Comparison of ENCODE assay signal across 1 cellular context in genomic region chr2:112682101-112682500, GRCh38.
A peak's percentile ranks its signal among the peaks of the same experiment; 100 is the strongest.
TF ChIP-seq lines count a peak whose summit lies in the region.

No MANE protein-coding gene starts in this region.

TF ChIP-seq in K562, 482 proteins besides CTCF, POLR2A, EP300 and RAD21 (continued from another document):
- TF ChIP-seq ZNF592 (IDR thresholded peaks at IDR 0.05) (0 out of 2 replicates have a peak, but pooled peaks have one; percentile 40), BHLHE40 (IDR thresholded peaks at IDR 0.05; ENCODE audit: low read length) (0 out of 2 replicates have a peak, but pooled peaks have one; percentile 21), KDM5B (IDR thresholded peaks at IDR 0.05; ENCODE audit: insufficient replicate concordance, low read depth, low read length) (no peak), RCOR1 (IDR thresholded peaks at IDR 0.05; ENCODE audit: borderline replicate concordance in 1 of 2, low read depth in 2 of 2, low read length in 2 of 2) (no peak), CXXC5 (CRISPR knock-in tag; IDR thresholded peaks at IDR 0.05) (no peak)
- TF ChIP-seq, protein P1, sequence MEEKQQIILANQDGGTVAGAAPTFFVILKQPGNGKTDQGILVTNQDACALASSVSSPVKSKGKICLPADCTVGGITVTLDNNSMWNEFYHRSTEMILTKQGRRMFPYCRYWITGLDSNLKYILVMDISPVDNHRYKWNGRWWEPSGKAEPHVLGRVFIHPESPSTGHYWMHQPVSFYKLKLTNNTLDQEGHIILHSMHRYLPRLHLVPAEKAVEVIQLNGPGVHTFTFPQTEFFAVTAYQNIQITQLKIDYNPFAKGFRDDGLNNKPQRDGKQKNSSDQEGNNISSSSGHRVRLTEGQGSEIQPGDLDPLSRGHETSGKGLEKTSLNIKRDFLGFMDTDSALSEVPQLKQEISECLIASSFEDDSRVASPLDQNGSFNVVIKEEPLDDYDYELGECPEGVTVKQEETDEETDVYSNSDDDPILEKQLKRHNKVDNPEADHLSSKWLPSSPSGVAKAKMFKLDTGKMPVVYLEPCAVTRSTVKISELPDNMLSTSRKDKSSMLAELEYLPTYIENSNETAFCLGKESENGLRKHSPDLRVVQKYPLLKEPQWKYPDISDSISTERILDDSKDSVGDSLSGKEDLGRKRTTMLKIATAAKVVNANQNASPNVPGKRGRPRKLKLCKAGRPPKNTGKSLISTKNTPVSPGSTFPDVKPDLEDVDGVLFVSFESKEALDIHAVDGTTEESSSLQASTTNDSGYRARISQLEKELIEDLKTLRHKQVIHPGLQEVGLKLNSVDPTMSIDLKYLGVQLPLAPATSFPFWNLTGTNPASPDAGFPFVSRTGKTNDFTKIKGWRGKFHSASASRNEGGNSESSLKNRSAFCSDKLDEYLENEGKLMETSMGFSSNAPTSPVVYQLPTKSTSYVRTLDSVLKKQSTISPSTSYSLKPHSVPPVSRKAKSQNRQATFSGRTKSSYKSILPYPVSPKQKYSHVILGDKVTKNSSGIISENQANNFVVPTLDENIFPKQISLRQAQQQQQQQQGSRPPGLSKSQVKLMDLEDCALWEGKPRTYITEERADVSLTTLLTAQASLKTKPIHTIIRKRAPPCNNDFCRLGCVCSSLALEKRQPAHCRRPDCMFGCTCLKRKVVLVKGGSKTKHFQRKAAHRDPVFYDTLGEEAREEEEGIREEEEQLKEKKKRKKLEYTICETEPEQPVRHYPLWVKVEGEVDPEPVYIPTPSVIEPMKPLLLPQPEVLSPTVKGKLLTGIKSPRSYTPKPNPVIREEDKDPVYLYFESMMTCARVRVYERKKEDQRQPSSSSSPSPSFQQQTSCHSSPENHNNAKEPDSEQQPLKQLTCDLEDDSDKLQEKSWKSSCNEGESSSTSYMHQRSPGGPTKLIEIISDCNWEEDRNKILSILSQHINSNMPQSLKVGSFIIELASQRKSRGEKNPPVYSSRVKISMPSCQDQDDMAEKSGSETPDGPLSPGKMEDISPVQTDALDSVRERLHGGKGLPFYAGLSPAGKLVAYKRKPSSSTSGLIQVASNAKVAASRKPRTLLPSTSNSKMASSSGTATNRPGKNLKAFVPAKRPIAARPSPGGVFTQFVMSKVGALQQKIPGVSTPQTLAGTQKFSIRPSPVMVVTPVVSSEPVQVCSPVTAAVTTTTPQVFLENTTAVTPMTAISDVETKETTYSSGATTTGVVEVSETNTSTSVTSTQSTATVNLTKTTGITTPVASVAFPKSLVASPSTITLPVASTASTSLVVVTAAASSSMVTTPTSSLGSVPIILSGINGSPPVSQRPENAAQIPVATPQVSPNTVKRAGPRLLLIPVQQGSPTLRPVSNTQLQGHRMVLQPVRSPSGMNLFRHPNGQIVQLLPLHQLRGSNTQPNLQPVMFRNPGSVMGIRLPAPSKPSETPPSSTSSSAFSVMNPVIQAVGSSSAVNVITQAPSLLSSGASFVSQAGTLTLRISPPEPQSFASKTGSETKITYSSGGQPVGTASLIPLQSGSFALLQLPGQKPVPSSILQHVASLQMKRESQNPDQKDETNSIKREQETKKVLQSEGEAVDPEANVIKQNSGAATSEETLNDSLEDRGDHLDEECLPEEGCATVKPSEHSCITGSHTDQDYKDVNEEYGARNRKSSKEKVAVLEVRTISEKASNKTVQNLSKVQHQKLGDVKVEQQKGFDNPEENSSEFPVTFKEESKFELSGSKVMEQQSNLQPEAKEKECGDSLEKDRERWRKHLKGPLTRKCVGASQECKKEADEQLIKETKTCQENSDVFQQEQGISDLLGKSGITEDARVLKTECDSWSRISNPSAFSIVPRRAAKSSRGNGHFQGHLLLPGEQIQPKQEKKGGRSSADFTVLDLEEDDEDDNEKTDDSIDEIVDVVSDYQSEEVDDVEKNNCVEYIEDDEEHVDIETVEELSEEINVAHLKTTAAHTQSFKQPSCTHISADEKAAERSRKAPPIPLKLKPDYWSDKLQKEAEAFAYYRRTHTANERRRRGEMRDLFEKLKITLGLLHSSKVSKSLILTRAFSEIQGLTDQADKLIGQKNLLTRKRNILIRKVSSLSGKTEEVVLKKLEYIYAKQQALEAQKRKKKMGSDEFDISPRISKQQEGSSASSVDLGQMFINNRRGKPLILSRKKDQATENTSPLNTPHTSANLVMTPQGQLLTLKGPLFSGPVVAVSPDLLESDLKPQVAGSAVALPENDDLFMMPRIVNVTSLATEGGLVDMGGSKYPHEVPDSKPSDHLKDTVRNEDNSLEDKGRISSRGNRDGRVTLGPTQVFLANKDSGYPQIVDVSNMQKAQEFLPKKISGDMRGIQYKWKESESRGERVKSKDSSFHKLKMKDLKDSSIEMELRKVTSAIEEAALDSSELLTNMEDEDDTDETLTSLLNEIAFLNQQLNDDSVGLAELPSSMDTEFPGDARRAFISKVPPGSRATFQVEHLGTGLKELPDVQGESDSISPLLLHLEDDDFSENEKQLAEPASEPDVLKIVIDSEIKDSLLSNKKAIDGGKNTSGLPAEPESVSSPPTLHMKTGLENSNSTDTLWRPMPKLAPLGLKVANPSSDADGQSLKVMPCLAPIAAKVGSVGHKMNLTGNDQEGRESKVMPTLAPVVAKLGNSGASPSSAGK (IDR thresholded peaks at IDR 0.05) = peak; percentile 28; the same call in 1 of the 2 replicates
- TF ChIP-seq, protein P2, sequence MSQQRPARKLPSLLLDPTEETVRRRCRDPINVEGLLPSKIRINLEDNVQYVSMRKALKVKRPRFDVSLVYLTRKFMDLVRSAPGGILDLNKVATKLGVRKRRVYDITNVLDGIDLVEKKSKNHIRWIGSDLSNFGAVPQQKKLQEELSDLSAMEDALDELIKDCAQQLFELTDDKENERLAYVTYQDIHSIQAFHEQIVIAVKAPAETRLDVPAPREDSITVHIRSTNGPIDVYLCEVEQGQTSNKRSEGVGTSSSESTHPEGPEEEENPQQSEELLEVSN (IDR thresholded peaks at IDR 0.05; ENCODE audit: borderline replicate concordance in 1 of 2, extremely low read depth in 1 of 2, insufficient read depth in 1 of 2, insufficient read length in 1 of 2, low read depth in 1 of 2, low read length in 1 of 2, poor library complexity in 1 of 2, severe bottlenecking in 1 of 2) = peak in 1 of 2 experiments; percentile 41
